9 cellular contexts compared by ENCODE assay signal in the genomic region with DNA sequence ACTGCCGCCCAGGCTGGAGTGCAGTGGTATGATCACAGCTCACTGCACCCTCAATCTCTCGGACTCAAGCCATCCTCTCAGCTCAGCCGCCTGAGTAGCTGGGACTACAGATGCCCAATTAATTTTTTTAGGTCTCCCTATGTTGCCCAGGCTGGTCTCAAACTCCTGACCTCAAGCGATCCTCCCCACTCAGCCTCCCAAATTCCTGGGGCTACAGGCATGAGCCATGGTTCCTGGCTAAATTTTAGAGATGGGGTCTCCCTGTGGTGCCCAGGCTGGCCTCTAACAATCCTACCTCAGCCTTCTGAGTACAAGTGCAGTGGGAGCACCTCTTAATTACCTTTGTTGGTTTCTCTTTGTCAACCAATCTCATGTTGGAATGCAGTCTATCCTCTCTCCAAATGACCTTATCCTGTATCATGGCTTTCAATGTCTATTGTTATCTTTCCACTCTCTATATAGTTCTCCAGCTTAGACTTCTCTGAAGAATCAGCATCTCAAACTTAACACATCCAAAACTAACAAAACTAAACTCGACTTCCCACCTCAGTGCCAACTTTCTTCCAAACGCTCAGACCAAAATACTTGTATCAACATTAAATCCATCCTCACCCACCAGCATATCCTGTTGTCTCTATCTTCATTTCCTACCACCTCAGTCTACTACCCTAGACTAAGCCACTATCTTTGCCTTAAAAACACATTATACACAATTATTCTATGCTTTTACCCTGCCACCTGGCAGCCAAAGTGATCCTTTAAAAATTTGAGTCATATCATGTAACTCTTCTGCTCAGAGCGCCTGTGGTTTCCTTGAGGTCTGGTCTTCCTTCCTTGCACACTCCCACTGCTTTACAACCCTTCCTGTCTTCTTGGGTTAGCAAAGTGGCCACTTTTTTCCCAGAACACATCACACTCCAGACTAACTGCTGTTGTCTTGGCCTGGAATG. TPM values are rescaled to one million over a fixed set of nuclear protein-coding genes. Genes with fewer than 3 reads are reported as not detected.
DNase-seq lines count a peak whose midpoint lies in the region; ATAC-seq and TF ChIP-seq lines count a peak whose summit lies in the region.
"Had no signal": no experiment of that assay in that cellular context is flagged by ENCODE, and none has a peak within 500 bp of the region (broad histone marks: within the 10 kb centered on the region; RNA-seq: fewer than 3 reads in every experiment).

No MANE protein-coding gene starts in this region.

- no peaks in the 10 kb centered on the region for H3K27me3 Mint-ChIP-seq in activated T-helper 2 cell treated with anti-CD3 and anti-CD28 coated beads, Interferon-gamma antibody, Interleukin-2, Interleukin-4, amounts not matched to agents 10 μg/mL and 5 μg/mL and 100 μg/mL, durations not matched to agents 14 hours and 24 hours and 36 hours (ENCODE audit: low read depth)
- no peaks in the 10 kb centered on the region for H3K27me3 Mint-ChIP-seq in naive B cell
- no peaks in the 10 kb centered on the region for H3K27me3 Mint-ChIP-seq in nephron progenitor cell (ENCODE audit: low read depth, poor library complexity)

- H3K9me3 ChIP-seq in DND-41 (ENCODE audit: insufficient read depth, low read length, severe bottlenecking), result no peaks in the 10 kb centered on the region
- H3K9me3 ChIP-seq: heart right ventricle had no signal

- peaks cover 75% of the 10 kb centered on the region for H3K4me1 Mint-ChIP-seq in activated T-helper 2 cell treated with anti-CD3 and anti-CD28 coated beads, Interferon-gamma antibody, Interleukin-2, Interleukin-4, amounts not matched to agents 10 μg/mL and 5 μg/mL and 100 μg/mL, durations not matched to agents 14 hours and 24 hours and 36 hours (ENCODE audit: low read depth)
- H3K4me1 Mint-ChIP-seq in naive B cell, result peaks cover 42 to 76% (median 63%) of the 10 kb centered on the region in 3 donors
- H3K4me1 Mint-ChIP-seq in nephron progenitor cell, result peaks cover 46% of the 10 kb centered on the region

- no peak overlapping the region for H2AFZ ChIP-seq in DND-41 (ENCODE audit: low read depth, low read length)

- intact Hi-C loops in activated T-helper 2 cell treated with anti-CD3 and anti-CD28 coated beads, Interferon-gamma antibody, Interleukin-2, Interleukin-4, amounts not matched to agents 10 μg/mL and 5 μg/mL and 100 μg/mL, durations not matched to agents 14 hours and 24 hours and 36 hours (cut with micrococcal nuclease), result no loop called here

- H4K20me1 ChIP-seq in DND-41 (ENCODE audit: insufficient read depth, low read length), result peaks cover 67% of the 10 kb centered on the region

- no peak overlapping the region for H3K9ac ChIP-seq in DND-41 (ENCODE audit: low read depth, low read length)

- peaks cover 66% of the 10 kb centered on the region for H3K4me1 ChIP-seq in DND-41 (ENCODE audit: insufficient read depth, low read length)

- no peaks in the 10 kb centered on the region for H3K27me3 ChIP-seq in DND-41 (ENCODE audit: insufficient read depth, low read length, poor library complexity)
- H3K27me3 ChIP-seq: heart right ventricle had no signal

- peaks cover 33% of the 10 kb centered on the region for H3K79me2 ChIP-seq in DND-41 (ENCODE audit: insufficient read depth, low read length)

- H3K4me3 Mint-ChIP-seq in activated T-helper 2 cell treated with anti-CD3 and anti-CD28 coated beads, Interferon-gamma antibody, Interleukin-2, Interleukin-4, amounts not matched to agents 10 μg/mL and 5 μg/mL and 100 μg/mL, durations not matched to agents 14 hours and 24 hours and 36 hours (ENCODE audit: low read depth), result peak overlapping the region; percentile 56
- peak overlapping the region in 1 of 8 donors; percentile 13 for H3K4me3 Mint-ChIP-seq in naive B cell
- H3K4me3 Mint-ChIP-seq in nephron progenitor cell, result no peak overlapping the region

- H3K27ac Mint-ChIP-seq in activated T-helper 2 cell treated with anti-CD3 and anti-CD28 coated beads, Interferon-gamma antibody, Interleukin-2, Interleukin-4, amounts not matched to agents 10 μg/mL and 5 μg/mL and 100 μg/mL, durations not matched to agents 14 hours and 24 hours and 36 hours, result peak overlapping the region; percentile 44
- peak overlapping the region in 5 of 6 donors; percentile 4 to 86 (median 76) for H3K27ac Mint-ChIP-seq in naive B cell
- no peak overlapping the region for H3K27ac Mint-ChIP-seq in nephron progenitor cell

- H3K36me3 Mint-ChIP-seq in activated T-helper 2 cell treated with anti-CD3 and anti-CD28 coated beads, Interferon-gamma antibody, Interleukin-2, Interleukin-4, amounts not matched to agents 10 μg/mL and 5 μg/mL and 100 μg/mL, durations not matched to agents 14 hours and 24 hours and 36 hours (ENCODE audit: low read depth), result peaks cover 72% of the 10 kb centered on the region
- peaks cover 22 to 24% of the 10 kb centered on the region in 2 donors for H3K36me3 Mint-ChIP-seq in naive B cell
- H3K36me3 Mint-ChIP-seq in nephron progenitor cell (ENCODE audit: low read depth), result peaks cover 46% of the 10 kb centered on the region

- peak; percentile 84 for ATAC-seq in DND-41 (ENCODE audit: insufficient read depth, low read depth)
- no peak for ATAC-seq in naive B cell (ENCODE audit: low read depth in 2 of 2)
- ATAC-seq in HG02642 (IDR thresholded peaks at IDR 0.05; ENCODE audit: poor library complexity, unreplicated experiment), result no peak

- TF ChIP-seq CTCF in DND-41 (IDR thresholded peaks at IDR 0.05; ENCODE audit: borderline replicate concordance, extremely low read depth, low read length, poor library complexity, severe bottlenecking) (peak; percentile 28), nephron progenitor cell (IDR thresholded peaks at IDR 0.05) (no peak)

- no peaks in the 10 kb centered on the region for H3K9me3 Mint-ChIP-seq in activated T-helper 2 cell treated with anti-CD3 and anti-CD28 coated beads, Interferon-gamma antibody, Interleukin-2, Interleukin-4, amounts not matched to agents 10 μg/mL and 5 μg/mL and 100 μg/mL, durations not matched to agents 14 hours and 24 hours and 36 hours
- H3K9me3 Mint-ChIP-seq in naive B cell (no peaks in the 10 kb centered on the region), nephron progenitor cell (no peaks in the 10 kb centered on the region)

- peak overlapping the region; percentile 73 for H3K27ac ChIP-seq in DND-41 (ENCODE audit: low read length)

- DNase-seq in DND-41, result peak; percentile 66
- peak; percentile 30 for DNase-seq in NOMO-1 treated with DMSO at 0.1 percent for 48 hours (lab: John Stamatoyannopoulos, UW; ENCODE audit: unreplicated experiment)
- peak; percentile 31 for DNase-seq in activated T-helper 2 cell treated with anti-CD3 and anti-CD28 coated beads, Interferon-gamma antibody, Interleukin-2, Interleukin-4, amounts not matched to agents 10 μg/mL and 5 μg/mL and 100 μg/mL, durations not matched to agents 14 hours and 24 hours and 36 hours (ENCODE audit: low spot score)
- DNase-seq in naive B cell, result no peak
- DNase-seq in nephron progenitor cell, result no peak
- no peak for DNase-seq in amniotic stem cell (lab: John Stamatoyannopoulos, UW)
- no peak for DNase-seq in LoVo (ENCODE audit: low spot score)
- DNase-seq: heart right ventricle had no signal

- H3K36me3 ChIP-seq in DND-41 (ENCODE audit: insufficient read depth, low read length), result peaks cover 56% of the 10 kb centered on the region

- no peak overlapping the region for H3K4me3 ChIP-seq in DND-41 (ENCODE audit: low read depth in 1 of 2, low read length in 2 of 2)
- H3K4me3 ChIP-seq: heart right ventricle had no signal

- H3K4me2 ChIP-seq in DND-41 (ENCODE audit: insufficient read depth, low read length), result peak overlapping the region; percentile 27

RNA-seq across cellular contexts. Expression of a gene that starts 6.7 kb away (rescaled TPM):
- 2,606 and 2,653 TPM in 2 replicates for total RNA-seq in activated T-helper 2 cell treated with anti-CD3 and anti-CD28 coated beads, Interferon-gamma antibody, Interleukin-2, Interleukin-4, amounts not matched to agents 10 μg/mL and 5 μg/mL and 100 μg/mL, durations not matched to agents 14 hours and 24 hours and 36 hours
- polyA plus RNA-seq in naive B cell (ENCODE audit: low read depth in 6 of 6), result 1,000 to 10,000 TPM; 1,189 to 2,468 (median 2,211) TPM

Comparison
In these comparisons a context has a peak if more than half of its experiments do, and no peak if none do; other contexts are left out.
1. DNase-seq: peak in DND-41 (single experiment), NOMO-1 treated with DMSO at 0.1 percent for 48 hours (single experiment) and activated T-helper 2 cell treated with anti-CD3 and anti-CD28 coated beads, Interferon-gamma antibody, Interleukin-2, Interleukin-4, amounts not matched to agents 10 μg/mL and 5 μg/mL and 100 μg/mL, durations not matched to agents 14 hours and 24 hours and 36 hours (single experiment); none in naive B cell (single experiment), nephron progenitor cell (single experiment), amniotic stem cell (single experiment) and LoVo (single experiment).